In the genomic region with DNA sequence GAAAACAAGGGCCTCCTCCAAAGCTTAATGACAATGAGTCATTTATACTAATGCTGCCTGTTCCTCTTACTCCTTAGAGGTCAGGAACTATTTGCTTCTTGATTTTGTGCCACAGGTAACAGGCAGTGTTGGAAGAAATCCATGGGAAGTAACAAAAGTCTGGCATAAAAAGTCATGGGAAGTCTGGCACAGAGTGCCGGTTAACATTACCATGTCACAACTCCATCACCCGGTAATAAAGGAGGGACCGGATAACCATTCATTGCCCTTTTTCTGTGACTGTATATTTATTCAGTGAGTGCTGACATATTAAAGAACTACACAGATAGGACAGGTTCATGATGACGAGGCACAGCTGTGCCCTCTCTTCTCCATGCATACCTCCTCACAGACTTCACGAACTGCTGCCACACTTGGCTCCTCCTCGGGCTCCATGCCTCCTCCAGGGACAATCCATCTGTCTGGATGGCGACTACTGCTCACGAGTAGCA, we compare ENCODE assay signal across 12 cellular contexts. TPM values are rescaled to one million over a fixed set of nuclear protein-coding genes. Genes with fewer than 3 reads are reported as not detected.
DNase-seq lines count a peak whose midpoint lies in the region; ATAC-seq, FAIRE-seq and TF ChIP-seq lines count a peak whose summit lies in the region.
"Had no signal": no experiment of that assay in that cellular context is flagged by ENCODE, and none has a peak within 500 bp of the region (broad histone marks: within the 10 kb centered on the region; RNA-seq: fewer than 3 reads in every experiment).

No MANE protein-coding gene starts in this region.

- intact Hi-C loops in body of pancreas (cut with DNase I), result no loop called here
- intact Hi-C loops in right cardiac atrium (cut with DNase I), result no loop called here

- no peak for FAIRE-seq in frontal cortex (lab: Jason Lieb, UNC)

- DNase-seq in HFFc6, result peak; percentile 38
- peak in 2 of 4 donors; percentile 12 to 25 for DNase-seq in body of pancreas
- peak in 1 of 3 donors; percentile 67 for DNase-seq in right cardiac atrium
- no peak for DNase-seq in suprapubic skin (ENCODE audit: low spot score in 2 of 2)
- no peak for DNase-seq in frontal cortex (ENCODE audit: low spot score in 2 of 2)
- no peak for DNase-seq in nephron progenitor cell
- DNase-seq in type B pancreatic cell (ENCODE audit: extremely low spot score, unreplicated experiment), result no peak
- DNase-seq: activated CD4-positive, alpha-beta memory T cell treated with anti-CD3 and anti-CD28 coated beads for 36 hours; DND-41; natural killer cell; SHP77 had no signal

- H3K27me3 ChIP-seq in body of pancreas (no peaks in the 10 kb centered on the region), right cardiac atrium (ENCODE audit: control insufficient read depth, insufficient read depth) (no peaks in the 10 kb centered on the region), suprapubic skin (no peaks in the 10 kb centered on the region)

- no peak overlapping the region for H3K4me3 ChIP-seq in body of pancreas
- H3K4me3 ChIP-seq in right cardiac atrium (ENCODE audit: low read length), result no peak overlapping the region
- H3K4me3 ChIP-seq in suprapubic skin, result no peak overlapping the region

- peaks cover 17% of the 10 kb centered on the region for H3K4me1 ChIP-seq in body of pancreas
- peaks cover 9% of the 10 kb centered on the region for H3K4me1 ChIP-seq in right cardiac atrium (ENCODE audit: control insufficient read depth, insufficient read depth, low read length)
- peaks cover 37% of the 10 kb centered on the region for H3K4me1 ChIP-seq in suprapubic skin

- no peak for TF ChIP-seq EP300 in suprapubic skin (IDR thresholded peaks at IDR 0.05)

- TF ChIP-seq CTCF in HFFc6 (IDR thresholded peaks at IDR 0.05) (no peak), body of pancreas (IDR thresholded peaks at IDR 0.05) (no peak), suprapubic skin (IDR thresholded peaks at IDR 0.05) (no peak), nephron progenitor cell (IDR thresholded peaks at IDR 0.05) (no peak), type B pancreatic cell (conservative IDR thresholded peaks at IDR 0.05) (no peak)

- no peak overlapping the region for H3K4me3 Mint-ChIP-seq in HFFc6
- no peak overlapping the region for H3K4me3 Mint-ChIP-seq in nephron progenitor cell
- H3K4me3 Mint-ChIP-seq in type B pancreatic cell, result no peak overlapping the region
- H3K4me3 Mint-ChIP-seq: activated CD4-positive, alpha-beta memory T cell treated with anti-CD3 and anti-CD28 coated beads for 36 hours; natural killer cell had no signal

- H3K4me1 Mint-ChIP-seq in HFFc6 (ENCODE audit: low read depth), result peaks cover 35% of the 10 kb centered on the region
- peaks cover 18% of the 10 kb centered on the region for H3K4me1 Mint-ChIP-seq in nephron progenitor cell
- H3K4me1 Mint-ChIP-seq in type B pancreatic cell (ENCODE audit: unreplicated experiment), result peaks cover 47% of the 10 kb centered on the region

- H3K27ac Mint-ChIP-seq in HFFc6 (peak overlapping the region; percentile 17; the same call in 1 of the 2 replicates), nephron progenitor cell (no peak overlapping the region), type B pancreatic cell (no peak overlapping the region)
- H3K27ac Mint-ChIP-seq: activated CD4-positive, alpha-beta memory T cell treated with anti-CD3 and anti-CD28 coated beads for 36 hours had no signal

- TF ChIP-seq POLR2A in body of pancreas (IDR thresholded peaks at IDR 0.05) (no peak), suprapubic skin (IDR thresholded peaks at IDR 0.05) (no peak)

- H3K9me3 ChIP-seq in body of pancreas (no peaks in the 10 kb centered on the region), right cardiac atrium (ENCODE audit: control insufficient read depth, low read length) (no peaks in the 10 kb centered on the region), suprapubic skin (no peaks in the 10 kb centered on the region)

- ATAC-seq in body of pancreas (peak; percentile 35), right cardiac atrium (peak; percentile 81 to 82), HG03139 (IDR thresholded peaks at IDR 0.05; ENCODE audit: unreplicated experiment) (no peak)
- ATAC-seq: natural killer cell had no signal

- H3K9me3 Mint-ChIP-seq in HFFc6 (no peaks in the 10 kb centered on the region), nephron progenitor cell (peaks cover 9% of the 10 kb centered on the region), type B pancreatic cell (no peaks in the 10 kb centered on the region)
- H3K9me3 Mint-ChIP-seq: activated CD4-positive, alpha-beta memory T cell treated with anti-CD3 and anti-CD28 coated beads for 36 hours; natural killer cell had no signal

- H3K27ac ChIP-seq in body of pancreas, result peak overlapping the region in 1 of 4 donors; percentile 4
- H3K27ac ChIP-seq in right cardiac atrium (ENCODE audit: low read length), result peak overlapping the region; percentile 65
- peak overlapping the region; percentile 35 for H3K27ac ChIP-seq in suprapubic skin

- WGBS in body of pancreas, 2 donors, result 60 to 62% methylated on average over 8 of the region's 8 CpGs
- 32% methylated on average over 8 of the region's 8 CpGs for WGBS in right cardiac atrium
- WGBS in suprapubic skin, result 40% methylated on average over 8 of the region's 8 CpGs

- no peaks in the 10 kb centered on the region for H3K36me3 ChIP-seq in body of pancreas (replicated peaks in 1 of 2; ENCODE audit: insufficient read depth in 1 of 2, low read depth in 2 of 2)
- no peaks in the 10 kb centered on the region for H3K36me3 ChIP-seq in suprapubic skin

- H3K27me3 Mint-ChIP-seq in HFFc6 (ENCODE audit: insufficient read depth) (no peaks in the 10 kb centered on the region), nephron progenitor cell (ENCODE audit: low read depth, poor library complexity) (peaks cover 3% of the 10 kb centered on the region), type B pancreatic cell (no peaks in the 10 kb centered on the region)
- H3K27me3 Mint-ChIP-seq: activated CD4-positive, alpha-beta memory T cell treated with anti-CD3 and anti-CD28 coated beads for 36 hours had no signal

- H3K36me3 Mint-ChIP-seq in HFFc6 (ENCODE audit: low read depth), result no peaks in the 10 kb centered on the region; the same call in 1 of the 2 replicates
- peaks cover 39% of the 10 kb centered on the region for H3K36me3 Mint-ChIP-seq in nephron progenitor cell (ENCODE audit: low read depth)
- H3K36me3 Mint-ChIP-seq in type B pancreatic cell, result peaks cover 31% of the 10 kb centered on the region
- H3K36me3 Mint-ChIP-seq: natural killer cell had no signal

RNA-seq across cellular contexts. Expression of gene NUDT3, which starts 50.9 kb away (rescaled TPM):
- total RNA-seq in HFFc6 (2021; fragmentation: NEBNext Ultra II Directional; extraction: Animal tissue kit (Norgen Biotek cat#: 25700)), result 10 to 100 TPM; 11.3 to 18.9 (median 16.6) TPM
- 10 to 100 TPM; 14.2 to 22.1 TPM for total RNA-seq in body of pancreas
- total RNA-seq in right cardiac atrium, result 10 to 100 TPM; 44.6 to 67.1 (median 51.9) TPM
- polyA plus RNA-seq in right cardiac atrium, result 22.0 TPM
- 10 to 100 TPM; 23.2 to 34.6 (median 28.0) TPM for total RNA-seq in suprapubic skin
- 96.2 TPM for total RNA-seq in frontal cortex
- 19.4 and 31.9 TPM in 2 replicates for total RNA-seq in type B pancreatic cell (ENCODE audit: low replicate concordance)
